Comparison of ENCODE assay signal across 1 cellular context in genomic region chr9:88748566-88749238, GRCh38.
TF ChIP-seq lines count a peak whose summit lies in the region.

No MANE protein-coding gene starts in this region.

TF ChIP-seq in WTC11, 78 proteins besides CTCF, POLR2A, EP300 and RAD21 (continued from another document):
- TF ChIP-seq, protein P1, sequence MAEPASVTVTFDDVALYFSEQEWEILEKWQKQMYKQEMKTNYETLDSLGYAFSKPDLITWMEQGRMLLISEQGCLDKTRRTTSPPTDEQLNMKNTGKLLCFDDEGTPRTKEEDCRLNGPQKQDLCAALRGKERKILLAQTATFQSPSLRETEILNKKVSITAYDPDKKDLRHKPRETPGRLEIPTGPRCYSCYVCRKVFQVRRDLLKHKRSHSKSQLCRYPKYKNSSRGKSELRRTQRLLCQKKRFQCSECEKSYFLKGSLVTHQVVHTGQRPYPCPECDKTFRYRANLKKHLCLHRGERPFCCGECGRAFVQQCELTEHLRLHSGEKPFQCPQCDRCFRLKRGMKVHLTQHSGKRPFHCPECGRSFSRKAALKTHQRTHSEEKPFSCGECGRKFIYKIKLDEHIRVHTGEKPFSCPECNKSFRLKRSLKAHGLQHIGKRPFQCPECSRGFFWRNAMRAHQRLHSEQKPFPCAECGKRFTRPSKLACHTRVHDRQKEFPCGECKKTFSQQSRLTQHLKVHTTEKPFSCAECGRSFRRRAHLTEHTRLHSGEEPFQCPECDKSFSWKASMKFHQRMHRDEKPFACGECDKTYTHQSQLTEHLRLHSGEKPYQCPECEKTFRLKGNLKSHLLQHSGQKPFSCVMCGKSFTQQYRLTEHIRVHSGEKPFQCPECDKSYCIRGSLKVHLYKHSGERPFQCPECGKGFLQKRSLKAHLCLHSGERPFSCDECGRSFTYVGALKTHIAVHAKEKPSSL (CRISPR knock-in tag; conservative IDR thresholded peaks at IDR 0.05) = no peak
- TF ChIP-seq ZBTB21 (CRISPR knock-in tag; IDR thresholded peaks at IDR 0.05; ENCODE audit: borderline replicate concordance) (no peak), CBFB (CRISPR knock-in tag; IDR thresholded peaks at IDR 0.05; ENCODE audit: low read depth) (no peak), CREM (CRISPR knock-in tag; IDR thresholded peaks at IDR 0.05) (no peak), ESRRA (CRISPR knock-in tag; IDR thresholded peaks at IDR 0.05; ENCODE audit: borderline replicate concordance) (no peak), ATF6 (CRISPR knock-in tag; IDR thresholded peaks at IDR 0.05) (no peak), NR3C1 (CRISPR knock-in tag; conservative IDR thresholded peaks at IDR 0.05; ENCODE audit: low read depth) (no peak), ZNF121 (CRISPR knock-in tag; IDR thresholded peaks at IDR 0.05) (no peak), KAT7 (CRISPR knock-in tag; IDR thresholded peaks at IDR 0.05; ENCODE audit: borderline replicate concordance) (no peak), FOXJ3 (CRISPR knock-in tag; IDR thresholded peaks at IDR 0.05; ENCODE audit: borderline replicate concordance) (no peak)
- TF ChIP-seq, protein P2, sequence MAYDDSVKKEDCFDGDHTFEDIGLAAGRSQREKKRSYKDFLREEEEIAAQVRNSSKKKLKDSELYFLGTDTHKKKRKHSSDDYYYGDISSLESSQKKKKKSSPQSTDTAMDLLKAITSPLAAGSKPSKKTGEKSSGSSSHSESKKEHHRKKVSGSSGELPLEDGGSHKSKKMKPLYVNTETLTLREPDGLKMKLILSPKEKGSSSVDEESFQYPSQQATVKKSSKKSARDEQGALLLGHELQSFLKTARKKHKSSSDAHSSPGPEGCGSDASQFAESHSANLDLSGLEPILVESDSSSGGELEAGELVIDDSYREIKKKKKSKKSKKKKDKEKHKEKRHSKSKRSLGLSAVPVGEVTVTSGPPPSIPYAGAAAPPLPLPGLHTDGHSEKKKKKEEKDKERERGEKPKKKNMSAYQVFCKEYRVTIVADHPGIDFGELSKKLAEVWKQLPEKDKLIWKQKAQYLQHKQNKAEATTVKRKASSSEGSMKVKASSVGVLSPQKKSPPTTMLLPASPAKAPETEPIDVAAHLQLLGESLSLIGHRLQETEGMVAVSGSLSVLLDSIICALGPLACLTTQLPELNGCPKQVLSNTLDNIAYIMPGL (CRISPR knock-in tag; IDR thresholded peaks at IDR 0.05) = no peak
